ENCODE assay signal across 28 cellular contexts in the genomic region with DNA sequence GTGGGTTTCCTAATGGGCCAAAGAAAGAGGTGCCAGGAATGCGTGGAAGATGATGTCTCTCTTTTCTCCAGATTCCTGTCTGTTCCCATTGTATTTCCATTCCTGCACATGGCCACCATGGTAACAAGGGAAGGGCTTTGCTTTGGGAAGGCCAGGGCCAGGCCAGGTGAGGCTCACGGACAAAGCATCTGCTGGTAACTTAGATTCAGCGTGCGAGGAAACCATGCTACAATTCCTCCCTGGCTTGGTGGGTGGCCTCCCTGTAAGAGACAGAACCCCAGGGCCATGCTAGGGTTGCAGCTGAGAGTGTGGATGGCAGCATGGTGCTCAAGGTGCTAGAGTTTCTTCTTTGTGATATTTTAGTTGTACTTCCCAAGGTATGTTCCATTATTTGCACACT. TPM values are rescaled to one million over a fixed set of nuclear protein-coding genes. Genes with fewer than 3 reads are reported as not detected.
"Had no signal": no experiment of that assay in that cellular context is flagged by ENCODE, and none has a peak within 500 bp of the region (broad histone marks: within the 10 kb centered on the region; RNA-seq: fewer than 3 reads in every experiment).

No MANE protein-coding gene starts in this region.

- H3K27ac ChIP-seq: ascending aorta, breast epithelium, cardiac muscle cell, colonic mucosa, esophagus muscularis mucosa, foreskin keratinocyte, gastrocnemius medialis, heart left ventricle had no signal

- H3K27me3 ChIP-seq: ascending aorta, cardiac muscle cell, colonic mucosa had no signal

- H3K27ac Mint-ChIP-seq: activated CD4-positive, alpha-beta memory T cell treated with anti-CD3 and anti-CD28 coated beads, Interleukin-2, amount 10 ng/mL, durations not matched to agents 7 days and 5 days; activated CD4-positive, alpha-beta T cell treated with anti-CD3 and anti-CD28 coated beads for 36 hours; activated CD4-positive, alpha-beta T cell treated with anti-CD3 and anti-CD28 coated beads, Interleukin-2, amount 10 ng/mL, durations not matched to agents 24 days and 14 days; activated naive CD4-positive, alpha-beta T cell treated with anti-CD3 and anti-CD28 coated beads for 36 hours; activated naive CD4-positive, alpha-beta T cell treated with anti-CD3 and anti-CD28 coated beads, Interleukin-2, amount 50 U/mL, for 24 hours; activated naive CD8-positive, alpha-beta T cell treated with anti-CD3 and anti-CD28 coated beads, Interleukin-2, amount 10 ng/mL, durations not matched to agents 7 days and 5 days; activated T-cell treated with anti-CD3 and anti-CD28 coated beads, Interleukin-2, amount 50 U/mL, for 24 hours had no signal

- H3K4me3 ChIP-seq: ascending aorta, breast epithelium, cardiac muscle cell, colonic mucosa, esophagus muscularis mucosa, gastrocnemius medialis, heart left ventricle had no signal

- H3K9me3 ChIP-seq: ascending aorta, breast epithelium, colonic mucosa, esophagus muscularis mucosa, gastrocnemius medialis, heart left ventricle had no signal

- H3K36me3 Mint-ChIP-seq: activated naive CD4-positive, alpha-beta T cell treated with anti-CD3 and anti-CD28 coated beads, Interleukin-2, amount 50 U/mL, for 24 hours; brain had no signal

- H3K4me3 Mint-ChIP-seq: activated CD4-positive, alpha-beta memory T cell treated with anti-CD3 and anti-CD28 coated beads, Interleukin-2, amount 10 ng/mL, durations not matched to agents 7 days and 5 days; activated CD4-positive, alpha-beta T cell treated with anti-CD3 and anti-CD28 coated beads for 36 hours; activated CD4-positive, alpha-beta T cell treated with anti-CD3 and anti-CD28 coated beads, Interleukin-2, amount 10 ng/mL, durations not matched to agents 24 days and 14 days; activated naive CD4-positive, alpha-beta T cell treated with anti-CD3 and anti-CD28 coated beads for 36 hours; activated naive CD4-positive, alpha-beta T cell treated with anti-CD3 and anti-CD28 coated beads, Interleukin-2, amount 50 U/mL, for 24 hours; activated naive CD8-positive, alpha-beta T cell treated with anti-CD3 and anti-CD28 coated beads, Interleukin-2, amount 10 ng/mL, durations not matched to agents 7 days and 5 days; activated T-cell treated with anti-CD3 and anti-CD28 coated beads, Interleukin-2, amount 50 U/mL, for 24 hours; activated T-cell treated with anti-CD3 and anti-CD28 coated beads, Interleukin-2, amount 50 U/mL, for 72 hours; brain had no signal

- H3K36me3 ChIP-seq: ascending aorta, breast epithelium, cardiac muscle cell, colonic mucosa, esophagus muscularis mucosa, gastrocnemius medialis, heart left ventricle had no signal

- DNase-seq: activated CD4-positive, alpha-beta memory T cell treated with anti-CD3 and anti-CD28 coated beads, Interleukin-2, amount 10 ng/mL, durations not matched to agents 7 days and 5 days; activated CD4-positive, alpha-beta T cell treated with anti-CD3 and anti-CD28 coated beads for 36 hours; activated CD4-positive, alpha-beta T cell treated with anti-CD3 and anti-CD28 coated beads, Interleukin-2, amount 10 ng/mL, durations not matched to agents 24 days and 14 days; activated CD4-positive, CD25-positive, alpha-beta regulatory T cell; activated CD4-positive, CD25-positive, alpha-beta regulatory T cell treated with anti-CD3 and anti-CD28 coated beads, Interleukin-2, amount 50 U/mL, for 72 hours; activated naive CD4-positive, alpha-beta T cell treated with anti-CD3 and anti-CD28 coated beads for 36 hours; activated naive CD8-positive, alpha-beta T cell treated with anti-CD3 and anti-CD28 coated beads, Interleukin-2, amount 10 ng/mL, durations not matched to agents 7 days and 5 days; activated T-cell treated with anti-CD3 and anti-CD28 coated beads for 4 hours; activated T-cell treated with anti-CD3 and anti-CD28 coated beads, Interleukin-2, amount 50 U/mL, for 24 hours; activated T-cell treated with anti-CD3 and anti-CD28 coated beads, Interleukin-2, amount 50 U/mL, for 72 hours; central memory CD4-positive, alpha-beta T cell; cerebellar nuclear complex; colonic mucosa; effector CD8-positive, alpha-beta T cell; erythroblast; foreskin keratinocyte; gastrocnemius medialis; glutamatergic neuron; heart left ventricle; T-helper 1 cell; T-helper 2 cell had no signal

- H3K4me1 ChIP-seq: breast epithelium, colonic mucosa, foreskin keratinocyte, gastrocnemius medialis had no signal

- ATAC-seq: activated CD4-positive, alpha-beta T cell treated with anti-CD3 and anti-CD28 coated beads for 36 hours; activated T-cell treated with anti-CD3 and anti-CD28 coated beads, Interleukin-2, amount 50 U/mL, for 72 hours; foreskin keratinocyte; gastrocnemius medialis; heart left ventricle had no signal

- H3K4me1 Mint-ChIP-seq: activated naive CD4-positive, alpha-beta T cell treated with anti-CD3 and anti-CD28 coated beads, Interleukin-2, amount 50 U/mL, for 24 hours had no signal

RNA-seq across cellular contexts. Expression of a gene that starts 45.0 kb away (rescaled TPM):
- total RNA-seq: activated CD4-positive, alpha-beta memory T cell treated with anti-CD3 and anti-CD28 coated beads, Interleukin-2, amount 10 ng/mL, durations not matched to agents 7 days and 5 days; activated CD4-positive, alpha-beta T cell treated with anti-CD3 and anti-CD28 coated beads, Interleukin-2, amount 10 ng/mL, durations not matched to agents 24 days and 14 days; activated naive CD4-positive, alpha-beta T cell treated with anti-CD3 and anti-CD28 coated beads for 36 hours; activated naive CD8-positive, alpha-beta T cell treated with anti-CD3 and anti-CD28 coated beads, Interleukin-2, amount 10 ng/mL, durations not matched to agents 7 days and 5 days; activated T-cell treated with anti-CD3 and anti-CD28 coated beads, Interleukin-2, amount 50 U/mL, for 72 hours; ascending aorta; breast epithelium; cardiac muscle cell; colonic mucosa; dermis microvascular lymphatic vessel endothelial cell; esophagus muscularis mucosa; foreskin keratinocyte; gastrocnemius medialis; heart left ventricle had no signal
